ENCODE assay signal across 1 cellular context in the genomic region with DNA sequence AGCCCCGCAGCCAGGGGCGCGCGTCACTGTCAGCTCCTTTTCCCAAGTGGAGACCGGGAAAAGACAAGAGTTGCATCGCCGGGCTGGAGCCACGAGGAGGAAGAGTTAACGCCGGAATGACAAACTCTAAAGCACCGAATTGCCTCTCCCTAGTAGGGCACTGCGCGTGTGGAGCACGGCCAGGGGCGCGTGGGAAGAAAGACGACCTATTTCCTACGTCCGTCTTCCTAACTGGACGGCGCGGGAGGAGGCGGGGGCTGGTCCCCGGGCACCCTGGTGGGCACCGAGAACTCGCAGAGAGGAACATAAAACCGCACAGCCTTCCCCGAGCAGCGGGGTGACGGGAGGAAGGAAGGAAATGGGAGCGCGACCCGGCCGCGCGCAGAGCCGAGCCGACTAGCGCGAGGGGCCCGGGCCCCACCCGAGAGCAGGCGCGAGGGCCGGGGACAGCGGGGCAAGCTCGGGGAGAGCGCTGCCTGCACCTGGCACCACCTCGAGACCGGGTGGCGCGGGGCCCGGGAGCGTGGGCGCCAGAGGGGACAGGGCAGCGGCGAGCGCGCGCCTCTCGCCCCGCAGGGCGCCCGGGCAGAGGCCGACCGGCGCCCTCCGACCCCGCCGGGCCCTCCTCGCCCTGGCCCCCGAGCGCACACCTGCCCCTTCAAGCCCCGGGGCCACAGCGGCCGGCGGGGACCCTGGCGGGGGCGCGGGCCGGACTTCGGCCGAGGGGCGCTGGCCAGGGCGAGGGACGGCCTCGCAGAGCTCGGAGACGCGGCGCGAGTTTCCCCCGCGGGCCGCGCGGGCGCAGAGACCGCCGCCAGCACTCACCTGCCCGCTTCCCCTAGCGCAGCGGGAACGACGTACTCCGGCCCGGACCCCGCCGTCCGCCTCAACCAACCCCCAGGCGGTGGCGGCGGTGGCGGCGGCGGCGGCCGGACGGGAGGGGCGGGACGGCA.
TF ChIP-seq lines count a peak whose summit lies in the region.

No MANE protein-coding gene starts in this region.

TF ChIP-seq in SK-N-SH treated with all-trans-retinoic acid at 6 μM for 48 hours, 23 proteins besides CTCF, POLR2A, EP300 and RAD21 (continued from another document):
- TF ChIP-seq, protein P1, sequence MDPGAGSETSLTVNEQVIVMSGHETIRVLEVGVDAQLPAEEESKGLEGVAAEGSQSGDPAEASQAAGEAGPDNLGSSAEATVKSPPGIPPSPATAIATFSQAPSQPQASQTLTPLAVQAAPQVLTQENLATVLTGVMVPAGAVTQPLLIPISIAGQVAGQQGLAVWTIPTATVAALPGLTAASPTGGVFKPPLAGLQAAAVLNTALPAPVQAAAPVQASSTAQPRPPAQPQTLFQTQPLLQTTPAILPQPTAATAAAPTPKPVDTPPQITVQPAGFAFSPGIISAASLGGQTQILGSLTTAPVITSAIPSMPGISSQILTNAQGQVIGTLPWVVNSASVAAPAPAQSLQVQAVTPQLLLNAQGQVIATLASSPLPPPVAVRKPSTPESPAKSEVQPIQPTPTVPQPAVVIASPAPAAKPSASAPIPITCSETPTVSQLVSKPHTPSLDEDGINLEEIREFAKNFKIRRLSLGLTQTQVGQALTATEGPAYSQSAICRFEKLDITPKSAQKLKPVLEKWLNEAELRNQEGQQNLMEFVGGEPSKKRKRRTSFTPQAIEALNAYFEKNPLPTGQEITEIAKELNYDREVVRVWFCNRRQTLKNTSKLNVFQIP (CRISPR knock-in tag; IDR thresholded peaks at IDR 0.05; ENCODE audit: borderline replicate concordance, low read depth): no peak
- TF ChIP-seq, protein P2, sequence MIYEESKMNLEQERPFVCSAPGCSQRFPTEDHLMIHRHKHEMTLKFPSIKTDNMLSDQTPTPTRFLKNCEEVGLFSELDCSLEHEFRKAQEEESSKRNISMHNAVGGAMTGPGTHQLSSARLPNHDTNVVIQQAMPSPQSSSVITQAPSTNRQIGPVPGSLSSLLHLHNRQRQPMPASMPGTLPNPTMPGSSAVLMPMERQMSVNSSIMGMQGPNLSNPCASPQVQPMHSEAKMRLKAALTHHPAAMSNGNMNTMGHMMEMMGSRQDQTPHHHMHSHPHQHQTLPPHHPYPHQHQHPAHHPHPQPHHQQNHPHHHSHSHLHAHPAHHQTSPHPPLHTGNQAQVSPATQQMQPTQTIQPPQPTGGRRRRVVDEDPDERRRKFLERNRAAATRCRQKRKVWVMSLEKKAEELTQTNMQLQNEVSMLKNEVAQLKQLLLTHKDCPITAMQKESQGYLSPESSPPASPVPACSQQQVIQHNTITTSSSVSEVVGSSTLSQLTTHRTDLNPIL (CRISPR knock-in tag; IDR thresholded peaks at IDR 0.05; ENCODE audit: low read depth): no peak
